ENCODE assay signal across 16 cellular contexts in the genomic region with DNA sequence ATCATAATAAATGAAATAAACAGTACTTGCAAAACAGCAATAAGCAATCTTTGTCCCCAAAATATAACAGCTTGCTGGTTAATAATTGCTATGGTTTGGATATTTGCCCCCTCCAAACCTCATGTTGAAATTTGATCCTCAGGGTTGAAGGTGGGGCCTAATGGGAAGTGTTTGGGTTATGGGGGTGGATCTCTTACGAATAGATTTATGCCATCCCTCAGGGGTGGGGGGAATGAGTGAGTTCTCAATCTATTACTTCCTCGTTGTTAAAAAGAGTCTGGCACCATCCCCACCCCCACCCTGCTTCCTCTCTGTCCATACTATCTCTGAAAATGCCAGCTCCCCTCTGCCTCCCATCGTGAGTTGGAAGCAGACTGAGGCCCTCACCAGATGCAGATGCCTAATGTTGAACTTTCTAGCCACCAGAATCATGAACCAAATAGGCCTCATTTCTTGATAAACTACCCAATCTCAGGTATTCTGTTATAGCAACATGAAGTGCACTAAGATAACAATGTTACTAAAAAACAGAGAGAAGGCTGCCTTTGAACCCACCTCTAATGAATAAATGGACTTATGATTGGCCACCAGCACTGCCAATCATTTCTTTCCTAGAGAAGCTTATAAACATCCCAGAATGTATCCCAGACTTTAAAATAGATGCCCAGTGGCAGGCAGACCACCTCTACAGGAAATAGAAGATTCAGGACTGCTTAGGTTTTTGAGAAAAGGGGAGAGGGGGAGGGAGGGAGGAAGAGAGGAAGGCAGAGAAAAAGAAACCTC.
DNase-seq lines count a peak whose midpoint lies in the region; ATAC-seq, FAIRE-seq and TF ChIP-seq lines count a peak whose summit lies in the region.
"Had no signal": no experiment of that assay in that cellular context is flagged by ENCODE, and none has a peak within 500 bp of the region (broad histone marks: within the 10 kb centered on the region; RNA-seq: fewer than 3 reads in every experiment).

No MANE protein-coding gene starts in this region.

- no peaks in the 10 kb centered on the region for H3K9me3 ChIP-seq in BLaER1 treated with 17β-estradiol and CSF1 and Interleukin-3, amounts not matched to agents 10 nM and 100 nM (replicated peaks in 1 of 11)
- H3K9me3 ChIP-seq in astrocyte (ENCODE audit: insufficient read depth, low read depth, low read length) (no peaks in the 10 kb centered on the region), lower lobe of right lung (no peaks in the 10 kb centered on the region)

- H3K9ac ChIP-seq in BLaER1 treated with 17β-estradiol and CSF1 and Interleukin-3, amounts not matched to agents 10 nM and 100 nM, result no peak overlapping the region
- H3K9ac ChIP-seq in astrocyte (ENCODE audit: low read length), result no peak overlapping the region

- TF ChIP-seq CTCF in astrocyte (IDR thresholded peaks at IDR 0.05; ENCODE audit: insufficient read depth, low read depth, low read length), result no peak
- TF ChIP-seq CTCF in lower lobe of right lung (IDR thresholded peaks at IDR 0.05), result no peak

- H3K4me2 ChIP-seq in BLaER1 treated with 17β-estradiol and CSF1 and Interleukin-3, amounts not matched to agents 10 nM and 100 nM, result peak overlapping the region; percentile 6 to 94 (median 81); a peak in 16 of 22 replicates
- no peak overlapping the region for H3K4me2 ChIP-seq in astrocyte (ENCODE audit: low read length)

- H3K4me1 ChIP-seq in BLaER1 treated with 17β-estradiol and CSF1 and Interleukin-3, amounts not matched to agents 10 nM and 100 nM, result peaks cover 56 to 85% (median 68%) of the 10 kb centered on the region in 10 experiments
- H3K4me1 ChIP-seq in astrocyte (ENCODE audit: insufficient read depth, low read length) (peaks cover 25% of the 10 kb centered on the region), lower lobe of right lung (no peaks in the 10 kb centered on the region)

- peaks cover 46% of the 10 kb centered on the region for H3K79me2 ChIP-seq in astrocyte (ENCODE audit: insufficient read depth, low read length)

- H3K27me3 ChIP-seq in BLaER1 treated with 17β-estradiol and CSF1 and Interleukin-3, amounts not matched to agents 10 nM and 100 nM, result no peaks in the 10 kb centered on the region
- H3K27me3 ChIP-seq in astrocyte (ENCODE audit: insufficient read depth, low read length), result no peaks in the 10 kb centered on the region
- no peaks in the 10 kb centered on the region for H3K27me3 ChIP-seq in lower lobe of right lung (ENCODE audit: low read depth)

- no peak overlapping the region for H3K4me3 ChIP-seq in BLaER1 treated with 17β-estradiol and CSF1 and Interleukin-3, amounts not matched to agents 10 nM and 100 nM
- H3K4me3 ChIP-seq in astrocyte (ENCODE audit: insufficient read depth, low read depth, low read length) (no peak overlapping the region), lower lobe of right lung (no peak overlapping the region)

- intact Hi-C loops in lower lobe of right lung (cut with DNase I), result no loop called here

- no peak overlapping the region for H2AFZ ChIP-seq in astrocyte (ENCODE audit: low read depth, low read length)

- DNase-seq in GM18507 (ENCODE audit: extremely low spot score, insufficient read length, low read depth), result no peak
- DNase-seq in astrocyte (ENCODE audit: low read depth), result no peak
- no peak for DNase-seq in memory B cell (ENCODE audit: low spot score in 2 of 2)
- DNase-seq in activated T-cell treated with anti-CD3 and anti-CD28 coated beads, Interleukin-2, amount 50 U/mL, for 1 hour, result no peak
- no peak for DNase-seq in DMS53 treated with DMSO at 0.1 percent for 48 hours (lab: John Stamatoyannopoulos, UW; ENCODE audit: unreplicated experiment)
- no peak for DNase-seq in lower lobe of right lung
- DNase-seq: activated CD4-positive, alpha-beta T cell treated with anti-CD3 and anti-CD28 coated beads for 1 hour; activated naive CD4-positive, alpha-beta T cell treated with anti-CD3 and anti-CD28 coated beads for 36 hours; cortex of kidney; DND-41; head of caudate nucleus; NCI-H1105; SHP77 treated with DMSO at 0.1 percent for 48 hours had no signal

- H3K27ac Mint-ChIP-seq in astrocyte (ENCODE audit: unreplicated experiment) (peak overlapping the region; percentile 84), memory B cell (peak overlapping the region; percentile 69)
- H3K27ac Mint-ChIP-seq: activated naive CD4-positive, alpha-beta T cell treated with anti-CD3 and anti-CD28 coated beads for 36 hours; T-helper 2 cell treated with Interferon-gamma antibody and Interleukin-4, amounts not matched to agents 5 μg/mL and 100 μg/mL, for 36 hours had no signal

- H3K36me3 ChIP-seq in BLaER1 treated with 17β-estradiol and CSF1 and Interleukin-3, amounts not matched to agents 10 nM and 100 nM, result no peaks in the 10 kb centered on the region
- H3K36me3 ChIP-seq in astrocyte (ENCODE audit: insufficient read depth, low read length) (peaks cover 9% of the 10 kb centered on the region), lower lobe of right lung (no peaks in the 10 kb centered on the region)

- H4K20me1 ChIP-seq in BLaER1 treated with 17β-estradiol and CSF1 and Interleukin-3, amounts not matched to agents 10 nM and 100 nM, result no peaks in the 10 kb centered on the region; a peak in 1 of 22 replicates
- H4K20me1 ChIP-seq in astrocyte (ENCODE audit: insufficient read depth, low read length), result peaks cover 14% of the 10 kb centered on the region

- peaks cover 67% of the 10 kb centered on the region for H3K4me1 Mint-ChIP-seq in astrocyte (ENCODE audit: low read depth, unreplicated experiment)
- peaks cover 58% of the 10 kb centered on the region for H3K4me1 Mint-ChIP-seq in memory B cell

- FAIRE-seq in GM18507 (lab: Jason Lieb, UNC) (peak; percentile 77), astrocyte (lab: Jason Lieb, UNC) (no peak)

- no peak for ATAC-seq in memory B cell (ENCODE audit: low read depth)
- no peak for ATAC-seq in lower lobe of right lung
- ATAC-seq in HG03095 (IDR thresholded peaks at IDR 0.05; ENCODE audit: unreplicated experiment), result no peak

- H3K4me3 Mint-ChIP-seq in astrocyte (ENCODE audit: unreplicated experiment) (no peak overlapping the region), memory B cell (no peak overlapping the region)
- H3K4me3 Mint-ChIP-seq: activated naive CD4-positive, alpha-beta T cell treated with anti-CD3 and anti-CD28 coated beads for 36 hours; T-helper 2 cell treated with Interferon-gamma antibody and Interleukin-4, amounts not matched to agents 5 μg/mL and 100 μg/mL, for 36 hours had no signal

- H3K36me3 Mint-ChIP-seq in astrocyte (ENCODE audit: low read depth, unreplicated experiment) (peaks cover 48% of the 10 kb centered on the region), memory B cell (no peaks in the 10 kb centered on the region)

- H3K9me3 Mint-ChIP-seq in astrocyte (ENCODE audit: unreplicated experiment) (peaks cover 2% of the 10 kb centered on the region), memory B cell (no peaks in the 10 kb centered on the region)
- H3K9me3 Mint-ChIP-seq: activated naive CD4-positive, alpha-beta T cell treated with anti-CD3 and anti-CD28 coated beads for 36 hours; T-helper 2 cell treated with Interferon-gamma antibody and Interleukin-4, amounts not matched to agents 5 μg/mL and 100 μg/mL, for 36 hours had no signal

- H3K27me3 Mint-ChIP-seq in astrocyte (ENCODE audit: low read depth, unreplicated experiment) (no peaks in the 10 kb centered on the region), memory B cell (no peaks in the 10 kb centered on the region)

- no peak overlapping the region for H3K27ac ChIP-seq in BLaER1 treated with 17β-estradiol and CSF1 and Interleukin-3, amounts not matched to agents 10 nM and 100 nM
- H3K27ac ChIP-seq in astrocyte (ENCODE audit: low read depth, low read length), result no peak overlapping the region
- no peak overlapping the region for H3K27ac ChIP-seq in lower lobe of right lung
